15 cellular contexts compared by ENCODE assay signal in genomic region chr7:30474485-30474884, GRCh38. TPM values are rescaled to one million over a fixed set of nuclear protein-coding genes. Genes with fewer than 3 reads are reported as not detected.
A peak's percentile ranks its signal among the peaks of the same experiment; 100 is the strongest.
DNase-seq lines count a peak whose midpoint lies in the region; ATAC-seq and TF ChIP-seq lines count a peak whose summit lies in the region.
"Had no signal": no experiment of that assay in that cellular context is flagged by ENCODE, and none has a peak within 500 bp of the region (broad histone marks: within the 10 kb centered on the region; RNA-seq: fewer than 3 reads in every experiment).

No MANE protein-coding gene starts in this region.

- ATAC-seq in CD4-positive, CD25-positive, alpha-beta regulatory T cell (ENCODE audit: low read depth in 2 of 2): no peak
- no peak for ATAC-seq in T-helper 17 cell
- ATAC-seq in left lobe of liver: no peak
- no peak for ATAC-seq in GM19324 (IDR thresholded peaks at IDR 0.05; ENCODE audit: low FRiP score, unreplicated experiment)
- ATAC-seq: activated CD8-positive, alpha-beta T cell treated with anti-CD3 and anti-CD28 coated beads, Interleukin-2, amount 10 ng/mL, durations not matched to agents 7 days and 5 days; GM23338; left lung; stimulated activated naive B cell treated with anti-CD40 and anti-IgM and Interleukin-4, amounts not matched to agents 10 μg/mL and 1 μg/mL and 100 μg/mL, for 72 hours had no signal

- no peak for TF ChIP-seq CTCF in suprapubic skin (IDR thresholded peaks at IDR 0.05)

- H3K27me3 ChIP-seq in CD4-positive, CD25-positive, alpha-beta regulatory T cell (ENCODE audit: control insufficient read depth, insufficient read depth, low read length): no peaks in the 10 kb centered on the region
- H3K27me3 ChIP-seq in suprapubic skin: no peaks in the 10 kb centered on the region
- H3K27me3 ChIP-seq: left lung had no signal

- H3K4me3 ChIP-seq in CD4-positive, CD25-positive, alpha-beta regulatory T cell (ENCODE audit: low read depth, low read length): no peak overlapping the region
- no peak overlapping the region for H3K4me3 ChIP-seq in suprapubic skin
- H3K4me3 ChIP-seq: GM23338, left lung had no signal

- no peak overlapping the region for H3K27ac ChIP-seq in CD4-positive, CD25-positive, alpha-beta regulatory T cell (ENCODE audit: insufficient read depth, low read length, poor library complexity, severe bottlenecking)
- peak overlapping the region; percentile 19 for H3K27ac ChIP-seq in suprapubic skin

- TF ChIP-seq EP300 in suprapubic skin (IDR thresholded peaks at IDR 0.05): no peak

- H3K4me1 ChIP-seq in CD4-positive, CD25-positive, alpha-beta regulatory T cell (ENCODE audit: control insufficient read depth, insufficient read depth, low read length, poor library complexity, severe bottlenecking): peaks cover 45% of the 10 kb centered on the region
- H3K4me1 ChIP-seq in suprapubic skin: peaks cover 82% of the 10 kb centered on the region

- no peak for DNase-seq in CD4-positive, CD25-positive, alpha-beta regulatory T cell
- DNase-seq in T-helper 17 cell: no peak
- DNase-seq in left lobe of liver (ENCODE audit: low spot score): peak; percentile 28
- DNase-seq in suprapubic skin (ENCODE audit: low spot score in 2 of 2): no peak
- DNase-seq in amniotic stem cell (lab: John Stamatoyannopoulos, UW): no peak
- no peak for DNase-seq in NCI-H526 (lab: John Stamatoyannopoulos, UW)
- DNase-seq: activated CD8-positive, alpha-beta T cell treated with anti-CD3 and anti-CD28 coated beads, Interleukin-2, amount 10 ng/mL, durations not matched to agents 7 days and 5 days; left lung; MM.1S; NCI-H1694 treated with DMSO at 0.1 percent for 48 hours; SHP77; stimulated activated naive B cell treated with anti-CD40 and anti-IgM and Interleukin-4, amounts not matched to agents 10 μg/mL and 1 μg/mL and 100 μg/mL, for 72 hours; T-helper 1 cell had no signal

- WGBS in suprapubic skin: 88% methylated on average over 10 of the region's 10 CpGs

- peak overlapping the region in 1 of 4 donors; percentile 34 for H3K4me3 Mint-ChIP-seq in CD4-positive, CD25-positive, alpha-beta regulatory T cell
- no peak overlapping the region for H3K4me3 Mint-ChIP-seq in T-helper 17 cell
- H3K4me3 Mint-ChIP-seq: activated CD8-positive, alpha-beta T cell treated with anti-CD3 and anti-CD28 coated beads, Interleukin-2, amount 10 ng/mL, durations not matched to agents 7 days and 5 days; GM23338 had no signal

- no peak for TF ChIP-seq POLR2A in suprapubic skin (IDR thresholded peaks at IDR 0.05)

- H3K27ac Mint-ChIP-seq in CD4-positive, CD25-positive, alpha-beta regulatory T cell: peak overlapping the region in 2 of 3 donors; percentile 1 to 11
- peak overlapping the region; percentile 4 for H3K27ac Mint-ChIP-seq in T-helper 17 cell
- H3K27ac Mint-ChIP-seq: activated CD8-positive, alpha-beta T cell treated with anti-CD3 and anti-CD28 coated beads, Interleukin-2, amount 10 ng/mL, durations not matched to agents 7 days and 5 days; GM23338 had no signal

- H3K9me3 ChIP-seq in CD4-positive, CD25-positive, alpha-beta regulatory T cell (ENCODE audit: control insufficient read depth in 2 of 2, low read length in 2 of 2): no peaks in the 10 kb centered on the region
- no peaks in the 10 kb centered on the region for H3K9me3 ChIP-seq in T-helper 17 cell (ENCODE audit: control insufficient read depth, low read length, poor library complexity, severe bottlenecking)
- H3K9me3 ChIP-seq in suprapubic skin: no peaks in the 10 kb centered on the region
- H3K9me3 ChIP-seq: left lung had no signal

- H3K4me1 Mint-ChIP-seq in CD4-positive, CD25-positive, alpha-beta regulatory T cell: peaks cover 36 to 88% (median 66%) of the 10 kb centered on the region in 4 donors
- H3K4me1 Mint-ChIP-seq in T-helper 17 cell: peaks cover 60% of the 10 kb centered on the region

- H3K36me3 ChIP-seq in CD4-positive, CD25-positive, alpha-beta regulatory T cell (ENCODE audit: control insufficient read depth, insufficient read depth, low read length): peaks cover 11% of the 10 kb centered on the region
- H3K36me3 ChIP-seq in suprapubic skin: no peaks in the 10 kb centered on the region
- H3K36me3 ChIP-seq: left lung had no signal

- peaks cover 13% of the 10 kb centered on the region for H3K36me3 Mint-ChIP-seq in CD4-positive, CD25-positive, alpha-beta regulatory T cell
- peaks cover 4% of the 10 kb centered on the region for H3K36me3 Mint-ChIP-seq in T-helper 17 cell (ENCODE audit: low read depth)

- no peaks in the 10 kb centered on the region for H3K27me3 Mint-ChIP-seq in CD4-positive, CD25-positive, alpha-beta regulatory T cell
- no peaks in the 10 kb centered on the region for H3K27me3 Mint-ChIP-seq in T-helper 17 cell
- H3K27me3 Mint-ChIP-seq: stimulated activated naive B cell treated with anti-CD40 and anti-IgM and Interleukin-4, amounts not matched to agents 10 μg/mL and 1 μg/mL and 100 μg/mL, for 72 hours had no signal

- H3K9me3 Mint-ChIP-seq in CD4-positive, CD25-positive, alpha-beta regulatory T cell: no peaks in the 10 kb centered on the region
- H3K9me3 Mint-ChIP-seq: GM23338; stimulated activated naive B cell treated with anti-CD40 and anti-IgM and Interleukin-4, amounts not matched to agents 10 μg/mL and 1 μg/mL and 100 μg/mL, for 72 hours had no signal

RNA-seq across cellular contexts. Expression of gene NOD1, which starts 4.1 kb away (rescaled TPM):
- 24.8 TPM for total RNA-seq in CD4-positive, CD25-positive, alpha-beta regulatory T cell
- 1 to 10 TPM; 4.8 to 7.3 (median 7.0) TPM for polyA plus RNA-seq in CD4-positive, CD25-positive, alpha-beta regulatory T cell
- total RNA-seq in T-helper 17 cell (10 to 100 TPM; 15.7 to 18.9 TPM), left lobe of liver (1.8 TPM), suprapubic skin (10 to 100 TPM in 2 of 4 donors, 1 to 10 TPM in 2; 9.2 to 22.8 (median 13.4) TPM)

RNA-seq across cellular contexts. Expression of gene GGCT, which starts 30.1 kb away (rescaled TPM):
- 10.9 TPM for total RNA-seq in CD4-positive, CD25-positive, alpha-beta regulatory T cell
- polyA plus RNA-seq in CD4-positive, CD25-positive, alpha-beta regulatory T cell: 10 to 100 TPM; 25.6 to 32.7 (median 28.2) TPM
- total RNA-seq in T-helper 17 cell: 1 to 10 TPM; 8.4 to 9.6 TPM
- total RNA-seq in left lobe of liver: 15.5 TPM
- total RNA-seq in suprapubic skin: 10 to 100 TPM; 13.7 to 76.1 (median 54.1) TPM
